Comparison of ENCODE assay signal across 8 cellular contexts in genomic region chr9:32384002-32384363, GRCh38. TPM values are rescaled to one million over a fixed set of nuclear protein-coding genes. Genes with fewer than 3 reads are reported as not detected.
DNase-seq lines count a peak whose midpoint lies in the region; ATAC-seq lines count a peak whose summit lies in the region.

No MANE protein-coding gene starts in this region.

- no peak overlapping the region for H2BK15ac ChIP-seq in neuronal stem cell (ENCODE audit: low read length)

- no peak overlapping the region for H3K27ac ChIP-seq in CD8-positive, alpha-beta memory T cell (ENCODE audit: low read depth, low read length)
- H3K27ac ChIP-seq in neuronal stem cell (replicated peaks; ENCODE audit: low read length), result no peak overlapping the region

- peak overlapping the region; percentile 68 to 90 (median 85) for H3K4me3 Mint-ChIP-seq in CD8-positive, alpha-beta memory T cell

- H2BK12ac ChIP-seq in neuronal stem cell (ENCODE audit: low read length), result no peak overlapping the region

- CTCF ChIA-PET in CD8-positive, alpha-beta memory T cell (lab: Charles Lee), result interaction anchor here (0.7 to 5.0 kb wide), 11 partner anchors 9 to 584 kb away, joined by 3 to 57 read pairs (median 4); partner anchors contain the start of genes NDUFB6 and RIGI

- POLR2A ChIA-PET in CD8-positive, alpha-beta memory T cell (lab: Charles Lee), result interaction anchor here (0.7 to 2.1 kb wide), 4 partner anchors 13 to 188 kb away, joined by 3 to 14 read pairs (median 6); partner anchors contain the start of genes SMIM27 and TOPORS

- H3K18ac ChIP-seq in neuronal stem cell (ENCODE audit: low read length), result peak overlapping the region; percentile 74

- H3K79me1 ChIP-seq in neuronal stem cell (ENCODE audit: low read depth, low read length), result no peaks in the 10 kb centered on the region

- H3K27me3 Mint-ChIP-seq in CD8-positive, alpha-beta memory T cell, result peaks cover 4 to 28% of the 10 kb centered on the region in 2 donors

- no peaks in the 10 kb centered on the region for H3K9me3 ChIP-seq in CD8-positive, alpha-beta memory T cell (ENCODE audit: low read length)
- H3K9me3 ChIP-seq in endocrine pancreas (ENCODE audit: control insufficient read depth, low read length), result no peaks in the 10 kb centered on the region
- no peaks in the 10 kb centered on the region for H3K9me3 ChIP-seq in neuronal stem cell (replicated peaks in 1 of 2; ENCODE audit: control insufficient read depth in 2 of 2, insufficient read depth in 1 of 2, low read depth in 1 of 2, low read length in 2 of 2)

- no peak overlapping the region for H4K91ac ChIP-seq in neuronal stem cell (ENCODE audit: low read depth, low read length, poor library complexity)

- no peaks in the 10 kb centered on the region for H3K9me3 Mint-ChIP-seq in CD8-positive, alpha-beta memory T cell

- H2AK5ac ChIP-seq in neuronal stem cell (ENCODE audit: low read depth, low read length), result no peak overlapping the region

- no peak overlapping the region for H2BK5ac ChIP-seq in neuronal stem cell (ENCODE audit: low read length)

- no peak overlapping the region for H2BK120ac ChIP-seq in neuronal stem cell (ENCODE audit: low read depth, low read length)

- in situ Hi-C loops in KBM-7 (cut with MboI; ENCODE audit: low pct_unique_long_range_greater_than_20kb, low sequenced_read_pairs), result loop anchor here (10.0 to 25.0 kb wide), 2 partner anchors 191 to 603 kb away; partner anchors contain the start of gene NDUFB6

- peak overlapping the region; percentile 99 for H2AFZ ChIP-seq in neuronal stem cell (ENCODE audit: low read length)

- H3K36me3 ChIP-seq in CD8-positive, alpha-beta memory T cell (ENCODE audit: insufficient read depth, low read length), result no peaks in the 10 kb centered on the region
- H3K36me3 ChIP-seq in endocrine pancreas (ENCODE audit: control insufficient read depth, insufficient read depth, low read length), result no peaks in the 10 kb centered on the region
- H3K36me3 ChIP-seq in neuronal stem cell (replicated peaks in 1 of 2; ENCODE audit: control insufficient read depth in 2 of 2, insufficient read depth in 2 of 2, low read length in 2 of 2), result no peaks in the 10 kb centered on the region

- no peak overlapping the region for H3K14ac ChIP-seq in neuronal stem cell (ENCODE audit: low read length)

- no peak overlapping the region for H4K8ac ChIP-seq in neuronal stem cell (ENCODE audit: low read depth, low read length)

- H3K27me3 ChIP-seq in CD8-positive, alpha-beta memory T cell (ENCODE audit: insufficient read depth, low read length, poor library complexity, severe bottlenecking), result no peaks in the 10 kb centered on the region
- no peaks in the 10 kb centered on the region for H3K27me3 ChIP-seq in endocrine pancreas (ENCODE audit: control insufficient read depth, insufficient read depth, low read length)
- H3K27me3 ChIP-seq in neuronal stem cell (ENCODE audit: control insufficient read depth in 3 of 3, insufficient read depth in 3 of 3, low read depth in 1 of 3, low read length in 3 of 3), result peaks cover 0 to 37% (median 15%) of the 10 kb centered on the region in 3 experiments

- no peak overlapping the region for H3K23ac ChIP-seq in neuronal stem cell (ENCODE audit: low read depth, low read length, poor library complexity)

- WGBS in neuronal stem cell (ENCODE audit: extremely low coverage in 2 of 2, insufficient read length in 2 of 2, insufficient replicate concordance in 1 of 2), 2 donors, result no CpG with 5 or more reads among the region's 13 CpGs

- H3K9ac ChIP-seq in endocrine pancreas (ENCODE audit: control insufficient read depth, insufficient read depth, low read length) (no peak overlapping the region), neuronal stem cell (ENCODE audit: low read depth, low read length, poor library complexity) (peak overlapping the region; percentile 44)

- no peak overlapping the region for H3K4ac ChIP-seq in neuronal stem cell (ENCODE audit: low read length)

- peaks cover 14% of the 10 kb centered on the region for H3K4me1 ChIP-seq in CD8-positive, alpha-beta memory T cell (ENCODE audit: insufficient read depth, low read length)
- H3K4me1 ChIP-seq in endocrine pancreas (ENCODE audit: control insufficient read depth, insufficient read depth, low read length), result no peaks in the 10 kb centered on the region
- H3K4me1 ChIP-seq in neuronal stem cell (ENCODE audit: control insufficient read depth in 2 of 2, insufficient read depth in 1 of 2, low read depth in 1 of 2, low read length in 2 of 2), result peaks cover 4 to 5% of the 10 kb centered on the region in 2 donors

- DNase-seq in CD8-positive, alpha-beta memory T cell, result no peak
- DNase-seq in NAMALWA (ENCODE audit: low spot score) (peak; percentile 6), neuronal stem cell (ENCODE audit: low spot score) (no peak), KBM-7 (no peak)
- no peak for DNase-seq in stimulated activated CD4-positive, alpha-beta T cell treated with anti-CD3 and anti-CD28 coated beads, Interleukin-4, amount 100 ng/mL, for 1 hour

- H3K4me3 ChIP-seq in CD8-positive, alpha-beta memory T cell (ENCODE audit: low read length), result peak overlapping the region; percentile 82
- peak overlapping the region; percentile 73 for H3K4me3 ChIP-seq in endocrine pancreas (ENCODE audit: control insufficient read depth, insufficient read depth, low read length)
- H3K4me3 ChIP-seq in neuronal stem cell (ENCODE audit: low read length in 2 of 2), result peak overlapping the region; percentile 76 to 96

- ATAC-seq in GM21367 (IDR thresholded peaks at IDR 0.05; ENCODE audit: unreplicated experiment) (no peak), GM21528 (IDR thresholded peaks at IDR 0.05; ENCODE audit: low FRiP score, unreplicated experiment) (no peak)

- H3K4me1 Mint-ChIP-seq in CD8-positive, alpha-beta memory T cell, result peaks cover 22 to 38% (median 31%) of the 10 kb centered on the region in 3 donors

- peak overlapping the region in 6 of 8 donors; percentile 4 to 93 (median 66) for H3K27ac Mint-ChIP-seq in CD8-positive, alpha-beta memory T cell

- peaks cover 0 to 3% (median 0%) of the 10 kb centered on the region in 3 donors for H3K36me3 Mint-ChIP-seq in CD8-positive, alpha-beta memory T cell

- peak overlapping the region; percentile 75 for H3K4me2 ChIP-seq in neuronal stem cell (ENCODE audit: insufficient read depth, low read length, poor library complexity, severe bottlenecking)

RNA-seq across cellular contexts. Expression of gene ACO1, which starts 0.5 kb away (rescaled TPM):
- 10 to 100 TPM; 13.5 to 13.6 TPM for total RNA-seq in CD8-positive, alpha-beta memory T cell
- polyA plus RNA-seq in CD8-positive, alpha-beta memory T cell, result 11.0 TPM
- polyA plus RNA-seq in neuronal stem cell (2013, experiment 1 of 2), result 16.0 TPM
- polyA plus RNA-seq in neuronal stem cell (2013, experiment 2 of 2), result 16.0 TPM
